9 cellular contexts compared by ENCODE assay signal in the genomic region with DNA sequence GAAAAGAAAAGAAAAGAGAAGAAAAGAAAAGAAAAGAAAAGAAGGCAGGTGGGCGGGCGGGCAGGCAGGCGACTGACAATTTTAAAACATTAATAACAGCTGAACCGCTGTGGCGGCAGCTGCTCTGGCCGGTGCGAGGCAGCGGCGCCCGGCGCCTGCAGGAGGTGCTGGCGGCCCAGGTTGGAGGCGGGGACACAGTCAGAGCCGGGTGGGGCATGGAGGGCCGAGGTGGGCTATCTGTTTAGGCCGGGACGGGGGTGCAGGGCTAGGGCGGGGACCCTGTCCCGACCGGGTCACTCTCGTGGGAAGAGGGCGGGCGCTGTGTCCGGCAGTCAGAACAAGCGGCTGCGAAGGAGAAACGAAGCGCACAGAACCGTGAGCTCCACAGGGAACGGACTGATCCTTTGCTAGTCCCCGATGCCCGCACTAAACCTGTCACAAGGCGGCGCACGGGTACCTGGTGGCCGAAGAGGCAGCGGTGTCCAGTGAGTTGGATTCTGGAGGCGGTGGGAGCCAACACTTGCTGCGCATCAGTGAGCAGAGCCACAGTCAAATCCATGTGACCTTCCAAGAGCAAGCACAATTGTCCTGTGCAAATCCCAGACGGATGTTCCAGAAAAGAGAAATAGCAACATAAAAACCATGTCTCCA. TPM values are rescaled to one million over a fixed set of nuclear protein-coding genes. Genes with fewer than 3 reads are reported as not detected.
DNase-seq lines count a peak whose midpoint lies in the region; ATAC-seq and TF ChIP-seq lines count a peak whose summit lies in the region.
"Had no signal": no experiment of that assay in that cellular context is flagged by ENCODE, and none has a peak within 500 bp of the region (broad histone marks: within the 10 kb centered on the region; RNA-seq: fewer than 3 reads in every experiment).

No MANE protein-coding gene starts in this region.

- peaks cover 5% of the 10 kb centered on the region for H3K4me1 Mint-ChIP-seq in nephron progenitor cell

- no peaks in the 10 kb centered on the region for H3K4me1 ChIP-seq in foreskin keratinocyte

- in situ Hi-C loops in KBM-7 (cut with MboI; ENCODE audit: low pct_unique_long_range_greater_than_20kb, low sequenced_read_pairs), result no loop called here

- H3K4me3 Mint-ChIP-seq in nephron progenitor cell, result peak overlapping the region; percentile 86

- peak; percentile 79 for TF ChIP-seq CTCF in foreskin keratinocyte (conservative IDR thresholded peaks at IDR 0.05)
- TF ChIP-seq CTCF in nephron progenitor cell (IDR thresholded peaks at IDR 0.05), result peak; percentile 60

- H3K27ac ChIP-seq in foreskin keratinocyte, result no peak overlapping the region

- peaks cover 14% of the 10 kb centered on the region for H3K27me3 Mint-ChIP-seq in nephron progenitor cell (ENCODE audit: low read depth, poor library complexity)

- H3K9me3 Mint-ChIP-seq in nephron progenitor cell, result peaks cover 23% of the 10 kb centered on the region

- no peak overlapping the region for H3K27ac Mint-ChIP-seq in nephron progenitor cell

- H3K36me3 Mint-ChIP-seq in nephron progenitor cell (ENCODE audit: low read depth), result no peaks in the 10 kb centered on the region

- ATAC-seq in GM21825 (IDR thresholded peaks at IDR 0.05; ENCODE audit: unreplicated experiment), result peak; percentile 98
- ATAC-seq in foreskin keratinocyte, result peak; percentile 98

- DNase-seq in EL, result peak; percentile 80
- DNase-seq in KBM-7, result peak; percentile 76
- peak; percentile 83 for DNase-seq in RKO (ENCODE audit: low spot score)
- peak; percentile 3 to 21 (median 6) for DNase-seq in activated naive CD4-positive, alpha-beta T cell (lab: John Stamatoyannopoulos, UW)
- DNase-seq in foreskin keratinocyte, result peak; percentile 21 to 59
- peak; percentile 81 for DNase-seq in nephron progenitor cell
- DNase-seq in superior temporal gyrus (ENCODE audit: extremely low spot score), result peak; percentile 62

- peaks cover 36% of the 10 kb centered on the region for H3K27me3 ChIP-seq in foreskin keratinocyte

RNA-seq across cellular contexts. Expression of a gene that starts 13.6 kb away (rescaled TPM):
- total RNA-seq in foreskin keratinocyte, result not detected in 2 replicates
- polyA plus RNA-seq in foreskin keratinocyte, result not detected in 2 replicates
- total RNA-seq: mononuclear cell had no signal

RNA-seq across cellular contexts. Expression of a gene that starts 50.5 kb away (rescaled TPM):
- total RNA-seq in foreskin keratinocyte, result 10.4 and 10.9 TPM in 2 replicates
- 3.2 and 4.0 TPM in 2 replicates for polyA plus RNA-seq in foreskin keratinocyte

RNA-seq across cellular contexts. Expression of a gene that starts 50.8 kb away (rescaled TPM):
- 13.0 and 14.0 TPM in 2 replicates for total RNA-seq in foreskin keratinocyte
- polyA plus RNA-seq in foreskin keratinocyte, result 10.3 and 12.3 TPM in 2 replicates

Comparison
In these comparisons a context has a peak if more than half of its experiments do, and no peak if none do; other contexts are left out.
1. DNase-seq: peak in every context shown above with its lines; median percentile 83 in RKO; 81 in nephron progenitor cell; 80 in EL; 76 in KBM-7; 62 in superior temporal gyrus; 40 in foreskin keratinocyte; 6 in activated naive CD4-positive, alpha-beta T cell.